In genomic region chr16:49851468-49851787, GRCh38 we compare ENCODE assay signal across 1 cellular context.
TF ChIP-seq lines count a peak whose summit lies in the region.

No MANE protein-coding gene starts in this region.

TF ChIP-seq in HepG2, 621 proteins besides CTCF, POLR2A, EP300 and RAD21:
- no peak for TF ChIP-seq ZNF496 (CRISPR knock-in tag; IDR thresholded peaks at IDR 0.05; ENCODE audit: insufficient replicate concordance)
- no peak for TF ChIP-seq ZNF501 (CRISPR knock-in tag; IDR thresholded peaks at IDR 0.05)
- TF ChIP-seq NR2C2 (CRISPR knock-in tag; IDR thresholded peaks at IDR 0.05; ENCODE audit: borderline replicate concordance), result no peak
- TF ChIP-seq MIER2 (CRISPR knock-in tag; IDR thresholded peaks at IDR 0.05), result no peak
- no peak for TF ChIP-seq ZNF333 (CRISPR knock-in tag; IDR thresholded peaks at IDR 0.05; ENCODE audit: borderline replicate concordance)
- TF ChIP-seq ZBTB20 (CRISPR knock-in tag; IDR thresholded peaks at IDR 0.05; ENCODE audit: borderline replicate concordance, low read depth), result no peak
- no peak for TF ChIP-seq REXO4 (CRISPR knock-in tag; IDR thresholded peaks at IDR 0.05; ENCODE audit: borderline replicate concordance)
- no peak for TF ChIP-seq EED (CRISPR knock-in tag; IDR thresholded peaks at IDR 0.05)
- TF ChIP-seq ZNF552 (CRISPR knock-in tag; IDR thresholded peaks at IDR 0.05; ENCODE audit: borderline replicate concordance), result no peak
- TF ChIP-seq MTF2 (CRISPR knock-in tag; IDR thresholded peaks at IDR 0.05; ENCODE audit: borderline replicate concordance), result no peak
- TF ChIP-seq NFYC (CRISPR knock-in tag; IDR thresholded peaks at IDR 0.05), result no peak
- no peak for TF ChIP-seq NR1H2 (CRISPR knock-in tag; IDR thresholded peaks at IDR 0.05; ENCODE audit: borderline replicate concordance, low read depth)
- TF ChIP-seq ZNF879 (CRISPR knock-in tag; IDR thresholded peaks at IDR 0.05), result no peak
- TF ChIP-seq HMGXB4 (CRISPR knock-in tag; IDR thresholded peaks at IDR 0.05; ENCODE audit: borderline replicate concordance in 1 of 2, low read depth in 1 of 2), result no peak
